8 cellular contexts compared by ENCODE assay signal in the genomic region with DNA sequence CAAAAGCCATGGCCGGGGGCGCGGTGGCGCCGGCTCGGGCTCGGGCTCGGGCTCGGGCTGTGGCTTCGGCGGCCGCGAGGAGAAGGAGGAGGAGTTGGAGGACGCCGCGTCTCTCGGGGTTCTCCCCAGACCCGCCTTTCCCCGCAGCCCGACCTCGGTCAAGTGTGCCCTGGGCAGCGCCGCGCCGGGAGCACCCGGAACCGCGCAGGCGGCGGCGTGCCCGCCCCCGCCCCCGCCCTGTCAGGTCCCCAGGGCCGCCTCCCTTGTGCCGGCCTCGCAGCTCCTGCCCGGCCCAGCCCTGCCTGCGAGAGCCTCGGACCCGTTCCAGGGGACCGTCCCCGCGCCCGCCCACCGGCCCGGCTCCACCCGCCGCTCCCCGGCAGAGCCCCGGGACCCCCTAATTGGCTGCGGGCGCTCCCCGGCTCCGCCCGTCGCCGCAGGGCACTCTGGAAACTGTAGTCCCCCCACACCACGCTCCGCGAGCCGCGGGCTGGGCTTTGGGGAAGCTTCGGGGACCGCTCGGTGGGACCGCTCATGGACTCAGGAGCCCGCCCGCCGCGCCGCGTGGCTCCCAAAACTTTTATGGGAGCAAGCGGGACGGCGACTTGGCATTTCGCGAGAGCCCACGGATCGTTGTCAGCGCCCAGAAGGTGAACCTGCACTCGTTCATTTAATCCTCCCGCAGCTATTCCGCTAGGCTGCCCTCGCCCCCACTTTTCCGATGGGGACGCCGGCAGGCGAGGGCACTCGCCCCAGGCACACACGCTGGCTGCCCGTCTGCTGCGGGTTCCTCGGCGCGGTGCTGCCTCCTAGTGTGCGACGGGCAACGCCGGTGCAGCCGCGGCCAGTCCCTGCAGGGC. TPM values are rescaled to one million over a fixed set of nuclear protein-coding genes. Genes with fewer than 3 reads are reported as not detected.
DNase-seq lines count a peak whose midpoint lies in the region; ATAC-seq and TF ChIP-seq lines count a peak whose summit lies in the region.

A gene (minus strand): TSS at position 192 of the 860 bp plus-strand sequence. CDS start 182 bp downstream, at position 10.

- peak; percentile 68 to 96 for TF ChIP-seq CTCF in GM23338 (conservative IDR thresholded peaks at IDR 0.05; ENCODE audit: low read depth in 2 of 2)
- peak; percentile 98 for TF ChIP-seq CTCF in RWPE1 (conservative IDR thresholded peaks at IDR 0.05; ENCODE audit: low read depth)
- peak; percentile 59 for TF ChIP-seq CTCF in fibroblast of mammary gland (conservative IDR thresholded peaks at IDR 0.05; ENCODE audit: control insufficient read depth, insufficient read depth, low read depth, low read length)
- peak; percentile 86 for TF ChIP-seq CTCF in natural killer cell (IDR thresholded peaks at IDR 0.05)

- H3K36me3 Mint-ChIP-seq in GM23338 (ENCODE audit: low read depth) (peaks cover under 1% of the 10 kb centered on the region; the same call in 2 of the 3 replicates), natural killer cell (no peaks in the 10 kb centered on the region)
- H3K36me3 Mint-ChIP-seq in activated T-helper 17 cell treated with anti-CD3 and anti-CD28 coated beads, Interleukin-2, amount 50 U/mL, for 72 hours (ENCODE audit: low read depth): peaks cover 44% of the 10 kb centered on the region

- peaks cover 27% of the 10 kb centered on the region for H3K4me1 ChIP-seq in GM23338 (ENCODE audit: insufficient read depth)

- no peaks in the 10 kb centered on the region for H3K9me2 ChIP-seq in GM23338 (ENCODE audit: insufficient read depth)

- H3K27ac ChIP-seq in GM23338 (ENCODE audit: low read depth): 0 out of 2 replicates have a peak within 1 kb of the TSS, but pooled peaks have one; percentile 45
- H3K27ac ChIP-seq in RWPE1: peak within 1 kb of the TSS; percentile 89

- DNase-seq in ELF-1 (ENCODE audit: low read depth, low spot score): peak; percentile 89
- peak; percentile 93 for DNase-seq in GM23338 (ENCODE audit: low spot score)
- peak; percentile 77 to 82 for DNase-seq in Kasumi-1 (lab: John Stamatoyannopoulos, UW)
- peak; percentile 96 for DNase-seq in RWPE1 (ENCODE audit: low spot score)
- DNase-seq in fibroblast of mammary gland (ENCODE audit: low read depth): peak; percentile 83
- peak; percentile 87 for DNase-seq in natural killer cell
- peak; percentile 81 to 95 (median 90) for DNase-seq in stimulated activated naive CD4-positive, alpha-beta T cell (lab: John Stamatoyannopoulos, UW)

- H3K27me3 Mint-ChIP-seq in GM23338 (ENCODE audit: insufficient read depth, low read depth, poor library complexity) (peaks cover 15% of the 10 kb centered on the region), natural killer cell (ENCODE audit: low read depth in 2 of 2) (no peaks in the 10 kb centered on the region)
- no peaks in the 10 kb centered on the region for H3K27me3 Mint-ChIP-seq in activated T-helper 17 cell treated with anti-CD3 and anti-CD28 coated beads, Interleukin-2, amount 50 U/mL, for 72 hours

- intact Hi-C loops in natural killer cell (cut with micrococcal nuclease): loop anchor here (1.0 to 10.0 kb wide), 5 partner anchors 75 to 181 kb away; a partner anchor contains a TSS

- no peaks in the 10 kb centered on the region for H4K20me1 ChIP-seq in GM23338 (replicated peaks; ENCODE audit: insufficient read depth)

- POLR2A ChIA-PET in RWPE1 (lab: Yijun Ruan, JAX; ENCODE audit: low non-redundant PET): interaction anchor here (0.6 to 1.0 kb wide), 3 partner anchors 76 to 181 kb away, joined by 3 to 7 read pairs (median 6); a partner anchor contains a TSS

- peaks cover 32% of the 10 kb centered on the region for H3K79me2 ChIP-seq in GM23338 (replicated peaks; ENCODE audit: insufficient read depth)

- no peaks in the 10 kb centered on the region for H3K9me3 Mint-ChIP-seq in GM23338
- no peaks in the 10 kb centered on the region for H3K9me3 Mint-ChIP-seq in activated T-helper 17 cell treated with anti-CD3 and anti-CD28 coated beads, Interleukin-2, amount 50 U/mL, for 72 hours
- no peaks in the 10 kb centered on the region for H3K9me3 Mint-ChIP-seq in natural killer cell

- H3K4me1 Mint-ChIP-seq in GM23338 (peaks cover 26% of the 10 kb centered on the region), natural killer cell (peaks cover 39 to 40% of the 10 kb centered on the region in 2 donors)
- peaks cover 18% of the 10 kb centered on the region for H3K4me1 Mint-ChIP-seq in activated T-helper 17 cell treated with anti-CD3 and anti-CD28 coated beads, Interleukin-2, amount 50 U/mL, for 72 hours

- peaks cover 15% of the 10 kb centered on the region for H3F3A ChIP-seq in GM23338 (replicated peaks; ENCODE audit: low read depth)

- peak within 1 kb of the TSS; percentile 97 for H2AFZ ChIP-seq in GM23338

- H3K4me3 Mint-ChIP-seq in GM23338 (peak within 1 kb of the TSS; percentile 97), natural killer cell (peak within 1 kb of the TSS; percentile 98)
- peak within 1 kb of the TSS; percentile 97 for H3K4me3 Mint-ChIP-seq in activated T-helper 17 cell treated with anti-CD3 and anti-CD28 coated beads, Interleukin-2, amount 50 U/mL, for 72 hours

- no peaks in the 10 kb centered on the region for H3K36me3 ChIP-seq in GM23338 (ENCODE audit: insufficient read depth)

- CTCF ChIA-PET in RWPE1 (lab: Yijun Ruan, JAX): interaction anchor here (0.5 to 2.5 kb wide), 37 partner anchors 9 to 1345 kb away, joined by 3 to 36 read pairs (median 3); a partner anchor contains a TSS

- H3K4me3 ChIP-seq in GM23338 (peak within 1 kb of the TSS; percentile 96), fibroblast of mammary gland (ENCODE audit: control insufficient read depth, low read depth, low read length) (peak within 1 kb of the TSS; percentile 94)

- ATAC-seq in GM23338 (peak; percentile 87), natural killer cell (peak; percentile 65 to 85 (median 76))
- ATAC-seq in activated T-helper 17 cell treated with anti-CD3 and anti-CD28 coated beads, Interleukin-2, amount 50 U/mL, for 72 hours (replicated peaks): peak; percentile 61

- H3K27ac Mint-ChIP-seq in GM23338 (no peak within 1 kb of the TSS), natural killer cell (peak within 1 kb of the TSS; percentile 97 to 98)
- peak within 1 kb of the TSS; percentile 97 for H3K27ac Mint-ChIP-seq in activated T-helper 17 cell treated with anti-CD3 and anti-CD28 coated beads, Interleukin-2, amount 50 U/mL, for 72 hours

- peaks cover 15% of the 10 kb centered on the region for H3K27me3 ChIP-seq in GM23338 (ENCODE audit: insufficient read depth)

- peak within 1 kb of the TSS; percentile 91 for H3K4me2 ChIP-seq in GM23338

TF ChIP-seq in GM23338, 12 proteins besides CTCF, POLR2A, EP300 and RAD21 (continues in another document):
- TF ChIP-seq, protein P1, sequence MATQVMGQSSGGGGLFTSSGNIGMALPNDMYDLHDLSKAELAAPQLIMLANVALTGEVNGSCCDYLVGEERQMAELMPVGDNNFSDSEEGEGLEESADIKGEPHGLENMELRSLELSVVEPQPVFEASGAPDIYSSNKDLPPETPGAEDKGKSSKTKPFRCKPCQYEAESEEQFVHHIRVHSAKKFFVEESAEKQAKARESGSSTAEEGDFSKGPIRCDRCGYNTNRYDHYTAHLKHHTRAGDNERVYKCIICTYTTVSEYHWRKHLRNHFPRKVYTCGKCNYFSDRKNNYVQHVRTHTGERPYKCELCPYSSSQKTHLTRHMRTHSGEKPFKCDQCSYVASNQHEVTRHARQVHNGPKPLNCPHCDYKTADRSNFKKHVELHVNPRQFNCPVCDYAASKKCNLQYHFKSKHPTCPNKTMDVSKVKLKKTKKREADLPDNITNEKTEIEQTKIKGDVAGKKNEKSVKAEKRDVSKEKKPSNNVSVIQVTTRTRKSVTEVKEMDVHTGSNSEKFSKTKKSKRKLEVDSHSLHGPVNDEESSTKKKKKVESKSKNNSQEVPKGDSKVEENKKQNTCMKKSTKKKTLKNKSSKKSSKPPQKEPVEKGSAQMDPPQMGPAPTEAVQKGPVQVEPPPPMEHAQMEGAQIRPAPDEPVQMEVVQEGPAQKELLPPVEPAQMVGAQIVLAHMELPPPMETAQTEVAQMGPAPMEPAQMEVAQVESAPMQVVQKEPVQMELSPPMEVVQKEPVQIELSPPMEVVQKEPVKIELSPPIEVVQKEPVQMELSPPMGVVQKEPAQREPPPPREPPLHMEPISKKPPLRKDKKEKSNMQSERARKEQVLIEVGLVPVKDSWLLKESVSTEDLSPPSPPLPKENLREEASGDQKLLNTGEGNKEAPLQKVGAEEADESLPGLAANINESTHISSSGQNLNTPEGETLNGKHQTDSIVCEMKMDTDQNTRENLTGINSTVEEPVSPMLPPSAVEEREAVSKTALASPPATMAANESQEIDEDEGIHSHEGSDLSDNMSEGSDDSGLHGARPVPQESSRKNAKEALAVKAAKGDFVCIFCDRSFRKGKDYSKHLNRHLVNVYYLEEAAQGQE (IDR thresholded peaks at IDR 0.05; ENCODE audit: unreplicated experiment): no peak
- no peak for TF ChIP-seq STAT1 (IDR thresholded peaks at IDR 0.05; ENCODE audit: unreplicated experiment)

RNA-seq across cellular contexts. Expression of the gene that starts here (rescaled TPM):
- total RNA-seq in GM23338 (2014; rRNA removed; shearing (Covaris generic)): 17.8 and 19.6 TPM in 2 replicates
- polyA plus RNA-seq in GM23338 (2016; fragmentation: Nextera tagmentation; extraction: Ambion mirVana): 7.5 and 9.3 TPM in 2 replicates
- total RNA-seq in activated T-helper 17 cell treated with anti-CD3 and anti-CD28 coated beads, Interleukin-2, amount 50 U/mL, for 72 hours: 100 to 1,000 TPM; 140 to 158 TPM
- total RNA-seq in natural killer cell: 100 to 1,000 TPM; 705 to 879 (median 783) TPM

Comparison
In these comparisons a context has a peak if more than half of its experiments do, and no peak if none do; other contexts are left out.
1. Peak in every context shown above with its lines: DNase-seq, ATAC-seq, H3K4me3 ChIP-seq and H3K27ac ChIP-seq.
2. RNA of the gene that starts here (total RNA-seq): 705 to 879 TPM in natural killer cell; 140 to 158 TPM in activated T-helper 17 cell treated with anti-CD3 and anti-CD28 coated beads, Interleukin-2, amount 50 U/mL, for 72 hours and 17.8 to 19.6 TPM in GM23338; every median in the first group is over 4 times any median in the second.